ENCODE assay signal across 16 cellular contexts in genomic region chr14:101104485-101104884, GRCh38.
DNase-seq lines count a peak whose midpoint lies in the region; ATAC-seq and TF ChIP-seq lines count a peak whose summit lies in the region.
"Had no signal": no experiment of that assay in that cellular context is flagged by ENCODE, and none has a peak within 500 bp of the region (broad histone marks: within the 10 kb centered on the region; RNA-seq: fewer than 3 reads in every experiment).

No MANE protein-coding gene starts in this region.

- H3K18ac ChIP-seq in mesendoderm (ENCODE audit: low read length): peak overlapping the region; percentile 62

- no peak overlapping the region for H2AK5ac ChIP-seq in mesendoderm (ENCODE audit: low read length)

- H4K5ac ChIP-seq in mesendoderm (ENCODE audit: low read length): no peak overlapping the region

- no peaks in the 10 kb centered on the region for H3K4me1 ChIP-seq in mesendoderm (ENCODE audit: control insufficient read depth, low read depth, low read length)
- no peaks in the 10 kb centered on the region for H3K4me1 ChIP-seq in suprapubic skin
- H3K4me1 ChIP-seq: BE2C had no signal

- no peak overlapping the region for H3K9ac ChIP-seq in mesendoderm (ENCODE audit: low read length)

- no peak for TF ChIP-seq POLR2A in suprapubic skin (IDR thresholded peaks at IDR 0.05)

- H3K4ac ChIP-seq in mesendoderm (ENCODE audit: low read depth, low read length): peak overlapping the region; percentile 50

- no peak overlapping the region for H3K23ac ChIP-seq in mesendoderm (ENCODE audit: low read length)

- no peak overlapping the region for H2BK120ac ChIP-seq in mesendoderm (ENCODE audit: low read depth, low read length)

- H4K8ac ChIP-seq in mesendoderm (ENCODE audit: low read depth, low read length): no peak overlapping the region

- H3K79me1 ChIP-seq in mesendoderm (ENCODE audit: low read length): no peaks in the 10 kb centered on the region

- H3K27ac ChIP-seq in mesendoderm (ENCODE audit: low read depth, low read length) (no peak overlapping the region), suprapubic skin (no peak overlapping the region)
- H3K27ac ChIP-seq: A549, C4-2B had no signal

- no peak for TF ChIP-seq CTCF in suprapubic skin (IDR thresholded peaks at IDR 0.05)

- H3K79me2 ChIP-seq in mesendoderm (ENCODE audit: control insufficient read depth, insufficient read depth, low read length): no peaks in the 10 kb centered on the region

- H2BK5ac ChIP-seq in mesendoderm (ENCODE audit: low read length): no peak overlapping the region

- intact Hi-C loops in Right ventricle myocardium inferior (cut with DNase I) (no loop called here), cardiac septum (cut with DNase I) (no loop called here)

- DNase-seq in Right ventricle myocardium inferior (ENCODE audit: missing footprints): peak; percentile 39
- DNase-seq in cardiac septum (ENCODE audit: low spot score): no peak
- peak; percentile 2 for DNase-seq in iPS-NIHi7 (ENCODE audit: extremely low spot score)
- no peak for DNase-seq in mesendoderm
- DNase-seq in suprapubic skin (ENCODE audit: low spot score in 2 of 2): peak; percentile 40 to 44
- no peak for DNase-seq in NCI-H748 treated with DMSO at 0.1 percent for 48 hours (lab: John Stamatoyannopoulos, UW)
- DNase-seq in stimulated activated CD4-positive, alpha-beta T cell treated with anti-CD3 and anti-CD28 coated beads, Interleukin-2, amount 100 ng/mL, for 48 hours: no peak
- DNase-seq: BE2C; CD4-positive, alpha-beta memory T cell; DMS153; DMS79 treated with DMSO at 0.1 percent for 48 hours; EL; GOT3; H9 had no signal

- no peak for ATAC-seq in Right ventricle myocardium inferior
- ATAC-seq: A549 had no signal

- no peak overlapping the region for H2BK15ac ChIP-seq in mesendoderm (replicated peaks; ENCODE audit: low read depth)

- no peak overlapping the region for H3K4me2 ChIP-seq in mesendoderm (ENCODE audit: low read length)
- H3K4me2 ChIP-seq: A549 had no signal

- H3K4me3 ChIP-seq in mesendoderm (ENCODE audit: low read length): no peak overlapping the region
- H3K4me3 ChIP-seq in suprapubic skin: no peak overlapping the region
- H3K4me3 ChIP-seq: A549 had no signal

- H3K27me3 ChIP-seq in mesendoderm (ENCODE audit: insufficient read depth, low read length, poor library complexity): no peaks in the 10 kb centered on the region
- peaks cover 2% of the 10 kb centered on the region for H3K27me3 ChIP-seq in suprapubic skin
- H3K27me3 ChIP-seq: BE2C had no signal

- peaks cover 3% of the 10 kb centered on the region for H3K9me3 ChIP-seq in suprapubic skin

- H3K56ac ChIP-seq in mesendoderm (ENCODE audit: low read length): no peak overlapping the region

- no peak for TF ChIP-seq EP300 in suprapubic skin (IDR thresholded peaks at IDR 0.05)

- no peaks in the 10 kb centered on the region for H3K36me3 ChIP-seq in mesendoderm (ENCODE audit: control insufficient read depth, insufficient read depth, low read length)
- no peaks in the 10 kb centered on the region for H3K36me3 ChIP-seq in suprapubic skin
- H3K36me3 ChIP-seq: BE2C had no signal

- WGBS in mesendoderm (ENCODE audit: extremely low coverage, insufficient coverage, low lambda C conversion rate): no CpG with 5 or more reads among the region's 4 CpGs
- WGBS in suprapubic skin: 77% methylated on average over 4 of the region's 4 CpGs

Comparison
In these comparisons a context has a peak if more than half of its experiments do, and no peak if none do; other contexts are left out.
1. DNase-seq: peak in Right ventricle myocardium inferior (single experiment), iPS-NIHi7 (single experiment) and suprapubic skin (2 of 2); none in cardiac septum (single experiment), mesendoderm (single experiment), NCI-H748 treated with DMSO at 0.1 percent for 48 hours (single experiment) and stimulated activated CD4-positive, alpha-beta T cell treated with anti-CD3 and anti-CD28 coated beads, Interleukin-2, amount 100 ng/mL, for 48 hours (0 of 2).